15 cellular contexts compared by ENCODE assay signal in genomic region chr6:165647041-165647440, GRCh38. TPM values are rescaled to one million over a fixed set of nuclear protein-coding genes. Genes with fewer than 3 reads are reported as not detected.
A peak's percentile ranks its signal among the peaks of the same experiment; 100 is the strongest.
DNase-seq lines count a peak whose midpoint lies in the region; ATAC-seq and TF ChIP-seq lines count a peak whose summit lies in the region.
"Had no signal": no experiment of that assay in that cellular context is flagged by ENCODE, and none has a peak within 500 bp of the region (broad histone marks: within the 10 kb centered on the region; RNA-seq: fewer than 3 reads in every experiment).

No MANE protein-coding gene starts in this region.

- intact Hi-C loops in Panc1 (cut with micrococcal nuclease; ENCODE audit: unreplicated experiment) = no loop called here

- H3K4me1 Mint-ChIP-seq in mesothelial cell of epicardium = peaks cover 23% of the 10 kb centered on the region
- H3K4me1 Mint-ChIP-seq: IgD-negative memory B cell, T-cell had no signal

- peaks cover 2% of the 10 kb centered on the region for H3K27me3 Mint-ChIP-seq in mesothelial cell of epicardium (ENCODE audit: low read depth)
- H3K27me3 Mint-ChIP-seq: IgD-negative memory B cell had no signal

- no peaks in the 10 kb centered on the region for H3K9me3 ChIP-seq in Panc1 (ENCODE audit: control insufficient read depth, insufficient read depth, low read depth, low read length)
- no peaks in the 10 kb centered on the region for H3K9me3 ChIP-seq in MG63

- H3K27ac Mint-ChIP-seq in mesothelial cell of epicardium = peak overlapping the region; percentile 9
- H3K27ac Mint-ChIP-seq: IgD-negative memory B cell, T-cell had no signal

- DNase-seq in DMS53 treated with DMSO at 0.1 percent for 48 hours (lab: John Stamatoyannopoulos, UW; ENCODE audit: unreplicated experiment) (peak; percentile 35), Panc1 (ENCODE audit: low read depth, low spot score) (no peak), mesothelial cell of epicardium (ENCODE audit: low spot score in 2 of 2, unreplicated experiment in 2 of 2) (no peak), MG63 (no peak), SW480 (ENCODE audit: low spot score) (no peak)
- DNase-seq: DMS 273 treated with DMSO at 0.1 percent for 48 hours, EL, MV-4-11, NCI-H2171, NCI-H446 treated with DMSO at 0.1 percent for 48 hours, RPMI8226, T-cell had no signal

- H3K36me3 ChIP-seq in Panc1 (ENCODE audit: control insufficient read depth, insufficient read depth, low read length) (no peaks in the 10 kb centered on the region), MG63 (no peaks in the 10 kb centered on the region)

- H3K4me1 ChIP-seq in Panc1 (ENCODE audit: control insufficient read depth, insufficient read depth, low read length) = peaks cover 55% of the 10 kb centered on the region

- no peak overlapping the region for H3K4me3 Mint-ChIP-seq in mesothelial cell of epicardium
- H3K4me3 Mint-ChIP-seq: IgD-negative memory B cell, T-cell had no signal

- ATAC-seq in Panc1 (peak; percentile 57), GM19395 (IDR thresholded peaks at IDR 0.05; ENCODE audit: unreplicated experiment) (no peak)
- ATAC-seq: T-cell had no signal

- H3K27ac ChIP-seq in C4-2B (peak overlapping the region; percentile 92), Panc1 (ENCODE audit: low read length) (peak overlapping the region; percentile 10)

- peak overlapping the region in 1 of 2 experiments; percentile 36; a peak in 2 of 4 replicates for H3K4me3 ChIP-seq in Panc1 (ENCODE audit: low read depth in 2 of 2, low read length in 2 of 2)
- no peak overlapping the region for H3K4me3 ChIP-seq in MG63

- TF ChIP-seq CTCF in C4-2B (conservative IDR thresholded peaks at IDR 0.05) (no peak), Panc1 (IDR thresholded peaks at IDR 0.05) (no peak), mesothelial cell of epicardium (IDR thresholded peaks at IDR 0.05; ENCODE audit: unreplicated experiment) (no peak)

- peaks cover 3% of the 10 kb centered on the region for H3K36me3 Mint-ChIP-seq in mesothelial cell of epicardium
- H3K36me3 Mint-ChIP-seq: T-cell had no signal

- H3K9me3 Mint-ChIP-seq in mesothelial cell of epicardium = peaks cover 4% of the 10 kb centered on the region
- H3K9me3 Mint-ChIP-seq: T-cell had no signal

- H3K27me3 ChIP-seq in Panc1 (ENCODE audit: control insufficient read depth, insufficient read depth, low read length) = no peaks in the 10 kb centered on the region
- H3K27me3 ChIP-seq in MG63 = no peaks in the 10 kb centered on the region

- CTCF ChIA-PET in Panc1 (lab: Charles Lee) = interaction anchor here (0.8 kb wide), 1 partner anchor 91 kb away, joined by 8 read pairs; no protein-coding TSS in a partner anchor

- POLR2A ChIA-PET in Panc1 (lab: Charles Lee) = no interaction called here

- in situ Hi-C loops in Panc1 (cut with HindIII; ENCODE audit: low pct_unique_long_range_greater_than_20kb, low sequenced_read_pairs) = no loop called here

- no TSS peak for BruUV-seq in Panc1 (replicated peaks; lab: Mats Ljungman, UMichigan)

RNA-seq across cellular contexts. Expression of gene PDE10A, which starts 16.0 kb away (rescaled TPM):
- 27.8 TPM for total RNA-seq in Panc1 (2021; ENCODE audit: unreplicated experiment)
- polyA plus RNA-seq in Panc1 (2012; ENCODE audit: insufficient read length) = 10.5 TPM
- 12.8 to 14.3 TPM (median 13.0 TPM) in 3 replicates for total RNA-seq in mesothelial cell of epicardium
- 0.10 and 1.3 TPM in 2 replicates for total RNA-seq in MG63 (2014; rRNA removed; shearing (Covaris generic); ENCODE audit: low replicate concordance)
- polyA plus RNA-seq: IgD-negative memory B cell had no signal
